Comparison of ENCODE assay signal across 14 cellular contexts in genomic region chr11:47667135-47667534, GRCh38. TPM values are rescaled to one million over a fixed set of nuclear protein-coding genes. Genes with fewer than 3 reads are reported as not detected.
"Had no signal": no experiment of that assay in that cellular context is flagged by ENCODE, and none has a peak within 500 bp of the region (broad histone marks: within the 10 kb centered on the region; RNA-seq: fewer than 3 reads in every experiment).

No MANE protein-coding gene starts in this region.

- H3K27ac ChIP-seq: cardiac muscle cell, gastrocnemius medialis, heart right ventricle, neutrophil, right atrium auricular region had no signal

- H3K4me3 Mint-ChIP-seq: activated B cell treated with CpG ODN at 0.5 μM for 24 hours, T-helper 17 cell had no signal

- H3K27me3 ChIP-seq: cardiac muscle cell, gastrocnemius medialis, heart right ventricle, left lung, neutrophil, right atrium auricular region had no signal

- H3K27ac Mint-ChIP-seq: activated B cell treated with CpG ODN at 0.5 μM for 24 hours, T-helper 17 cell had no signal

- H3K9me3 Mint-ChIP-seq: activated B cell treated with CpG ODN at 0.5 μM for 24 hours had no signal

- H3K9me3 ChIP-seq: gastrocnemius medialis, heart right ventricle, left lung, neutrophil, right atrium auricular region had no signal

- H3K36me3 ChIP-seq: cardiac muscle cell, gastrocnemius medialis, heart right ventricle, left lung, neutrophil, right atrium auricular region had no signal

- DNase-seq: activated B cell treated with CpG ODN at 0.5 μM for 24 hours; activated CD4-positive, alpha-beta T cell treated with anti-CD3 and anti-CD28 coated beads, Interleukin-2, amount 50 U/mL, for 1 hour; cortex of kidney; effector CD8-positive, alpha-beta T cell; gastrocnemius medialis; heart right ventricle; islet precursor cell; left lung; mesenchymal stem cell; stimulated activated naive CD4-positive, alpha-beta T cell; T-helper 17 cell had no signal

- H3K27me3 Mint-ChIP-seq: activated B cell treated with CpG ODN at 0.5 μM for 24 hours, T-helper 17 cell had no signal

- H3K4me3 ChIP-seq: cardiac muscle cell, gastrocnemius medialis, heart right ventricle, left lung, right atrium auricular region had no signal

- H3K4me1 ChIP-seq: gastrocnemius medialis, heart right ventricle, left lung, right atrium auricular region had no signal

- H3K4me1 Mint-ChIP-seq: T-helper 17 cell had no signal

RNA-seq across cellular contexts. Expression of gene AGBL2, which starts 48.0 kb away (rescaled TPM):
- total RNA-seq: gastrocnemius medialis, right atrium auricular region had no signal
- polyA plus RNA-seq: cardiac muscle cell had no signal
